ENCODE assay signal across 1 cellular context in genomic region chr13:28110414-28110813, GRCh38.
TF ChIP-seq lines count a peak whose summit lies in the region.

No MANE protein-coding gene starts in this region.

TF ChIP-seq in H1, 55 proteins besides CTCF, POLR2A, EP300 and RAD21:
- TF ChIP-seq PHF8 (conservative IDR thresholded peaks at IDR 0.05; ENCODE audit: low read depth, low read length), result no peak
- no peak for TF ChIP-seq BRCA1 (IDR thresholded peaks at IDR 0.05; ENCODE audit: low read depth, low read length)
- no peak for TF ChIP-seq RFX5 (IDR thresholded peaks at IDR 0.05; ENCODE audit: borderline replicate concordance, low read depth, low read length)
- TF ChIP-seq KDM5A (IDR thresholded peaks at IDR 0.05; ENCODE audit: low read length), result no peak
- no peak for TF ChIP-seq RBBP5 (IDR thresholded peaks at IDR 0.05; ENCODE audit: borderline replicate concordance, low read depth, low read length)
- no peak for TF ChIP-seq SIX5 (IDR thresholded peaks at IDR 0.05; ENCODE audit: low read depth, low read length)
- no peak for TF ChIP-seq KDM4A (IDR thresholded peaks at IDR 0.05; ENCODE audit: low read depth, low read length, severe bottlenecking)
- no peak for TF ChIP-seq CHD2 (IDR thresholded peaks at IDR 0.05; ENCODE audit: low read length)
- no peak for TF ChIP-seq JUND (IDR thresholded peaks at IDR 0.05; ENCODE audit: low read length)
- TF ChIP-seq, protein P1, sequence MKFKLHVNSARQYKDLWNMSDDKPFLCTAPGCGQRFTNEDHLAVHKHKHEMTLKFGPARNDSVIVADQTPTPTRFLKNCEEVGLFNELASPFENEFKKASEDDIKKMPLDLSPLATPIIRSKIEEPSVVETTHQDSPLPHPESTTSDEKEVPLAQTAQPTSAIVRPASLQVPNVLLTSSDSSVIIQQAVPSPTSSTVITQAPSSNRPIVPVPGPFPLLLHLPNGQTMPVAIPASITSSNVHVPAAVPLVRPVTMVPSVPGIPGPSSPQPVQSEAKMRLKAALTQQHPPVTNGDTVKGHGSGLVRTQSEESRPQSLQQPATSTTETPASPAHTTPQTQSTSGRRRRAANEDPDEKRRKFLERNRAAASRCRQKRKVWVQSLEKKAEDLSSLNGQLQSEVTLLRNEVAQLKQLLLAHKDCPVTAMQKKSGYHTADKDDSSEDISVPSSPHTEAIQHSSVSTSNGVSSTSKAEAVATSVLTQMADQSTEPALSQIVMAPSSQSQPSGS (IDR thresholded peaks at IDR 0.05; ENCODE audit: low read length), result no peak
- no peak for TF ChIP-seq CHD1 (IDR thresholded peaks at IDR 0.05; ENCODE audit: low read depth, low read length)
- no peak for TF ChIP-seq SP1 (IDR thresholded peaks at IDR 0.05; ENCODE audit: low read depth, low read length)
- no peak for TF ChIP-seq POLR2AphosphoS5 (IDR thresholded peaks at IDR 0.05; ENCODE audit: low read depth, low read length)
- TF ChIP-seq NRF1 (IDR thresholded peaks at IDR 0.05; ENCODE audit: low read depth, low read length), result no peak
- TF ChIP-seq CBX5 (IDR thresholded peaks at IDR 0.05; ENCODE audit: low read depth, low read length), result no peak
- no peak for TF ChIP-seq HDAC2 (IDR thresholded peaks at IDR 0.05; ENCODE audit: borderline replicate concordance in 1 of 2, low read depth in 2 of 2, low read length in 2 of 2)
- TF ChIP-seq SIRT6 (IDR thresholded peaks at IDR 0.05; ENCODE audit: low read length), result no peak
TF ChIP-seq in H1: peak in this region for 0.
